In the genomic region with DNA sequence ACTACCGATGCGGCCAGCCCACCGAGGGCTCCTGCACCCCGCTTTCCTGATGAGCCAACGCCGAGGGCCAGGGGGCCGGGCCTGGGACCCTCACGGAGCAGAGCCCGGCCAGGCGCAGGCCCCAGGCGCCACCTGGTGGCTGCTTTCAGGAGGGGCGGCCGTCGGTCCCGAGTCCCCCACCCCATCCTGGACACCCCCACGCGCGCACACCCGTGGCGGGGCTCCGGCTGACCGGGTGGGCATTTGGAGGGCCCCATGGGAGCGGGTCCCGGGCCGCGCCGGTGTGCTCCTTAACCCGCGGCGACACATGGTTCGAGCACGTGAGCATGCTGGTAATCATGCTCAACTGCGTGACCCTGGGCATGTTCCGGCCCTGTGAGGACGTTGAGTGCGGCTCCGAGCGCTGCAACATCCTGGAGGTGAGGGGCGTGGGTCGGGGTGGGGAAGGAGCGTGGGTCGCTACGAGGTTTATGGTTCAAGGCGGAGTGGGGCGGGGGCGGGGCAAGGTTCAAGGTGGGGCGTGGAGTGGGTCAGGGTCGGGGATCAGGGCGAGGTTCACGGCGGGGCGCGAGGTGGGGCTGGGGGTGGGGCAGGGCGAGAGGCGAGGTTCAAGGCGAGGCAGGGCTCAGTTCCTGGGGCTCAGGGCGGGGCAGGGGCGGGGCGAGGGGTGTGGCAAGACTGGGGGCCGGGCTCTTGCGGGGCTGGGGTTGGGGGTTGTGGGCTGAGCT, we compare ENCODE assay signal across 1 cellular context.
TF ChIP-seq lines count a peak whose summit lies in the region.

No MANE protein-coding gene starts in this region.

TF ChIP-seq in H1, 55 proteins besides CTCF, POLR2A, EP300 and RAD21:
- TF ChIP-seq KDM5A (IDR thresholded peaks at IDR 0.05; ENCODE audit: low read length) (no peak), GABPA (IDR thresholded peaks at IDR 0.05; ENCODE audit: borderline replicate concordance, insufficient read depth, low read length) (peak; percentile 84)
